Comparison of ENCODE assay signal across 8 cellular contexts in genomic region chr2:95526360-95527341, GRCh38. TPM values are rescaled to one million over a fixed set of nuclear protein-coding genes. Genes with fewer than 3 reads are reported as not detected.
DNase-seq lines count a peak whose midpoint lies in the region; ATAC-seq, FAIRE-seq and TF ChIP-seq lines count a peak whose summit lies in the region.

No MANE protein-coding gene starts in this region.

- H3K79me2 ChIP-seq in fibroblast of lung (ENCODE audit: control insufficient read depth, insufficient read depth, low read length), result peaks cover 9% of the 10 kb centered on the region

- WGBS in pancreas, 2 donors, result 0 to 3% methylated on average over 73 to 84 of the region's 84 CpGs
- WGBS in transverse colon (ENCODE audit: low coverage in 1 of 2), 2 donors, result 20% methylated on average over 61 of the region's 84 CpGs; no CpG with 5 or more reads in 1 of the 2 donors

- no peaks in the 10 kb centered on the region for H4K20me1 ChIP-seq in fibroblast of lung (ENCODE audit: control insufficient read depth, extremely low read depth, insufficient read depth, low read length)

- intact Hi-C loops in pancreas (cut with DNase I), result no loop called here
- intact Hi-C loops in transverse colon (cut with DNase I; ENCODE audit: low total_unique reads), result no loop called here

- peak overlapping the region; percentile 67 for H3K27ac ChIP-seq in fibroblast of lung (ENCODE audit: insufficient read depth, low read length)
- H3K27ac ChIP-seq in pancreas, result peak overlapping the region; percentile 67 to 87 (median 82)
- H3K27ac ChIP-seq in transverse colon, result peak overlapping the region; percentile 82 to 86 (median 85)

- TF ChIP-seq CTCF in GM12873 (IDR thresholded peaks at IDR 0.05; ENCODE audit: insufficient read depth, low read depth, low read length, missing control alignments) (peak; percentile 29), fibroblast of lung (conservative IDR thresholded peaks at IDR 0.05 in 1 of 2, IDR thresholded peaks at IDR 0.05 in 1 of 2; ENCODE audit: low read depth in 1 of 2, low read length in 2 of 2) (peak; percentile 33 to 38), pancreas (IDR thresholded peaks at IDR 0.05) (peak in 2 of 4 donors; percentile 15 to 29), transverse colon (IDR thresholded peaks at IDR 0.05) (peak in 3 of 5 experiments; percentile 12 to 20 (median 19)), BE2C (IDR thresholded peaks at IDR 0.05; ENCODE audit: low read depth, low read length) (no peak)

- FAIRE-seq in pancreas (lab: Jason Lieb, UNC), result no peak

- peak overlapping the region; percentile 85 for H2AFZ ChIP-seq in fibroblast of lung (ENCODE audit: low read length)

- H3K9me3 ChIP-seq in fibroblast of lung (ENCODE audit: control insufficient read depth, insufficient read depth, low read depth, low read length), result no peaks in the 10 kb centered on the region
- H3K9me3 ChIP-seq in pancreas, result no peaks in the 10 kb centered on the region
- H3K9me3 ChIP-seq in transverse colon, result no peaks in the 10 kb centered on the region
- no peaks in the 10 kb centered on the region for H3K9me3 ChIP-seq in BE2C

- H3K4me3 ChIP-seq in fibroblast of lung (replicated peaks in 1 of 4; ENCODE audit: control extremely low read depth in 1 of 4, insufficient read depth in 1 of 4, low read depth in 3 of 4, low read length in 4 of 4), result peak overlapping the region; percentile 44 to 86 (median 76)
- H3K4me3 ChIP-seq in pancreas, result peak overlapping the region; percentile 69 to 91 (median 84)
- H3K4me3 ChIP-seq in transverse colon, result peak overlapping the region; percentile 73 to 89 (median 80)
- no peak overlapping the region for H3K4me3 ChIP-seq in BE2C (ENCODE audit: low read depth, low read length)

- H3K27me3 ChIP-seq in fibroblast of lung (ENCODE audit: control insufficient read depth, insufficient read depth, low read length) (no peaks in the 10 kb centered on the region), pancreas (no peaks in the 10 kb centered on the region), transverse colon (no peaks in the 10 kb centered on the region), BE2C (no peaks in the 10 kb centered on the region)

- H3K4me1 ChIP-seq in fibroblast of lung (ENCODE audit: control insufficient read depth, extremely low read depth, insufficient read depth, low read length) (peaks cover 3% of the 10 kb centered on the region), pancreas (peaks cover 0 to 9% (median 0%) of the 10 kb centered on the region in 3 donors), transverse colon (peaks cover 0 to 23% (median 16%) of the 10 kb centered on the region in 4 donors), BE2C (no peaks in the 10 kb centered on the region)

- DNase-seq in NCI-H526 (lab: John Stamatoyannopoulos, UW) (peak; percentile 51 to 87), fibroblast of lung (ENCODE audit: low read depth in 2 of 2) (peak; percentile 75 to 81), pancreas (peak; percentile 64 to 91 (median 75)), transverse colon (peak; percentile 74), BE2C (no peak)
- peak; percentile 71 to 75 for DNase-seq in activated T-cell treated with anti-CD3 and anti-CD28 coated beads, Interleukin-2, amount 50 U/mL, for 48 hours

- peak overlapping the region; percentile 82 for H3K4me2 ChIP-seq in fibroblast of lung (ENCODE audit: extremely low read depth, insufficient read depth, low read length)

- peaks cover 4% of the 10 kb centered on the region for H3K36me3 ChIP-seq in fibroblast of lung (ENCODE audit: control insufficient read depth, insufficient read depth, low read length)
- H3K36me3 ChIP-seq in pancreas, result no peaks in the 10 kb centered on the region
- no peaks in the 10 kb centered on the region for H3K36me3 ChIP-seq in transverse colon
- H3K36me3 ChIP-seq in BE2C, result no peaks in the 10 kb centered on the region

- TF ChIP-seq EP300 in transverse colon (IDR thresholded peaks at IDR 0.05; ENCODE audit: low read depth), result no peak

- ATAC-seq in HG02798 (IDR thresholded peaks at IDR 0.05; ENCODE audit: poor library complexity, unreplicated experiment), result peak; percentile 73
- ATAC-seq in pancreas, result peak; percentile 91 to 98 (median 96)

- H3K9ac ChIP-seq in fibroblast of lung (ENCODE audit: insufficient read depth, low read length), result peak overlapping the region; percentile 73

- in situ Hi-C loops in transverse colon (cut with MboI; ENCODE audit: low pct_ligation_motif_present in 1 of 4, low pct_unique_long_range_greater_than_20kb in 1 of 4, low sequenced_read_pairs in 3 of 4), result no loop called here

- peak; percentile 63 for TF ChIP-seq POLR2A in transverse colon (IDR thresholded peaks at IDR 0.05)

RNA-seq across cellular contexts. Expression of gene TRIM43B, which starts 42.1 kb away (rescaled TPM):
- not detected in 2 replicates for total RNA-seq in fibroblast of lung
- not detected in 2 replicates for polyA plus RNA-seq in fibroblast of lung
- not detected in 2 replicates for polyA plus RNA-seq in fibroblast of lung (2012)
- not detected in 2 replicates for polyA minus RNA-seq in fibroblast of lung (ENCODE audit: low replicate concordance)
- not detected for total RNA-seq in pancreas
- polyA plus RNA-seq in pancreas, result not detected
- not detected for total RNA-seq in transverse colon
- not detected for polyA plus RNA-seq in BE2C (2012; ENCODE audit: insufficient read depth, insufficient read length, low read depth)
